Comparison of ENCODE assay signal across 3 cellular contexts in the genomic region with DNA sequence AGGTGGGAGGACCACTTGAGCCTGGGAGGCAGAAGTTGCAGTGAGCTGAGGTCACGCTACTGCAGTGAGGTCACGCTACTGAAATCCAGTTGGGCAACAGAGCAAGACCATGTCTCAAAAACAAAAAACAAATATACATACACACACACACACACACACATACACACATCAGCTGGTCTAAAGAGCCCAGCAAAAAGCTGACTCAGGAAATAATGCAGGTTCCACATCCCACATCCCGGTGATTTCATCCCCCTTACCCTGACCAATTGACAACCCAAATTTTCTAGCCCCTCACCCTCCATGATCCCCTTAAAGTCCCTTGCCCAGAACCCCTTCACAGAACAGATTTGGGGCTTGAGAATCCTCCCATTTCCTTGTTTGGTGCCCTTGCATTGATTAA.
A peak's percentile ranks its signal among the peaks of the same experiment; 100 is the strongest.
TF ChIP-seq lines count a peak whose summit lies in the region.

No MANE protein-coding gene starts in this region.

TF ChIP-seq in A549, 52 proteins besides CTCF, POLR2A, EP300 and RAD21:
- no peak for TF ChIP-seq TFCP2L1 (CRISPR knock-in tag; IDR thresholded peaks at IDR 0.05)
- TF ChIP-seq, protein P1, sequence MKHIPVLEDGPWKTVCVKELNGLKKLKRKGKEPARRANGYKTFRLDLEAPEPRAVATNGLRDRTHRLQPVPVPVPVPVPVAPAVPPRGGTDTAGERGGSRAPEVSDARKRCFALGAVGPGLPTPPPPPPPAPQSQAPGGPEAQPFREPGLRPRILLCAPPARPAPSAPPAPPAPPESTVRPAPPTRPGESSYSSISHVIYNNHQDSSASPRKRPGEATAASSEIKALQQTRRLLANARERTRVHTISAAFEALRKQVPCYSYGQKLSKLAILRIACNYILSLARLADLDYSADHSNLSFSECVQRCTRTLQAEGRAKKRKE (CRISPR knock-in tag; IDR thresholded peaks at IDR 0.05; ENCODE audit: low read depth): no peak
- peak; percentile 21 for TF ChIP-seq MAFK (IDR thresholded peaks at IDR 0.05; ENCODE audit: partially characterized antibody)

TF ChIP-seq in IMR-90, 13 proteins besides CTCF, POLR2A, EP300 and RAD21:
- TF ChIP-seq NFE2L2 (IDR thresholded peaks at IDR 0.05; ENCODE audit: low read depth, low read length) (no peak), MAFK (IDR thresholded peaks at IDR 0.05; ENCODE audit: low read depth, low read length) (peak; percentile 34; the same call in 1 of the 2 replicates), CEBPB (IDR thresholded peaks at IDR 0.05; ENCODE audit: low read depth, low read length) (no peak)
TF ChIP-seq in IMR-90: peak in this region for 1.

TF ChIP-seq in K562, 482 proteins besides CTCF, POLR2A, EP300 and RAD21:
- TF ChIP-seq MAFF (IDR thresholded peaks at IDR 0.05; ENCODE audit: low read length) (peak; percentile 36), SREBF1 (IDR thresholded peaks at IDR 0.05; ENCODE audit: borderline replicate concordance, low read depth, low read length) (no peak), ZNF134 (CRISPR knock-in tag; conservative IDR thresholded peaks at IDR 0.05) (no peak), ZNF76 (CRISPR knock-in tag; IDR thresholded peaks at IDR 0.05; ENCODE audit: borderline replicate concordance) (no peak), RCOR1 (IDR thresholded peaks at IDR 0.05; ENCODE audit: borderline replicate concordance in 1 of 2, low read depth in 2 of 2, low read length in 2 of 2) (no peak), ZEB2 (IDR thresholded peaks at IDR 0.05) (no peak), HMG20B (CRISPR knock-in tag; IDR thresholded peaks at IDR 0.05) (no peak), MAFG (tag; conservative IDR thresholded peaks at IDR 0.05) (peak; percentile 65), EZH2 (IDR thresholded peaks at IDR 0.05; ENCODE audit: borderline replicate concordance, low read depth, low read length) (no peak), C11orf30 (IDR thresholded peaks at IDR 0.05; ENCODE audit: low read depth) (peak; percentile 74), TCF7L2 (IDR thresholded peaks at IDR 0.05; ENCODE audit: low read depth, low read length) (no peak), FOXK2 (conservative IDR thresholded peaks at IDR 0.05 in 1 of 2, IDR thresholded peaks at IDR 0.05 in 1 of 2; ENCODE audit: low read depth in 2 of 2) (no peak), PHF20 (IDR thresholded peaks at IDR 0.05; ENCODE audit: partially characterized antibody) (no peak), CHD2 (IDR thresholded peaks at IDR 0.05; ENCODE audit: low read depth, low read length) (no peak), CBFB (CRISPR knock-in tag; IDR thresholded peaks at IDR 0.05) (no peak), HDAC8 (tag; IDR thresholded peaks at IDR 0.05) (no peak), SREBF2 (CRISPR knock-in tag; IDR thresholded peaks at IDR 0.05) (no peak), ETS2 (tag; IDR thresholded peaks at IDR 0.05; ENCODE audit: borderline replicate concordance, poor library complexity, severe bottlenecking) (no peak), TAF15 (IDR thresholded peaks at IDR 0.05; ENCODE audit: low read depth, low read length) (no peak), MAFK (IDR thresholded peaks at IDR 0.05; ENCODE audit: low read length) (0 out of 2 replicates have a peak, but pooled peaks have one; percentile 8), TARDBP (IDR thresholded peaks at IDR 0.05) (no peak), RBM15 (IDR thresholded peaks at IDR 0.05; ENCODE audit: insufficient read depth, low read length) (no peak), ZNF316 (IDR thresholded peaks at IDR 0.05) (peak; percentile 81)
- TF ChIP-seq, protein P2, sequence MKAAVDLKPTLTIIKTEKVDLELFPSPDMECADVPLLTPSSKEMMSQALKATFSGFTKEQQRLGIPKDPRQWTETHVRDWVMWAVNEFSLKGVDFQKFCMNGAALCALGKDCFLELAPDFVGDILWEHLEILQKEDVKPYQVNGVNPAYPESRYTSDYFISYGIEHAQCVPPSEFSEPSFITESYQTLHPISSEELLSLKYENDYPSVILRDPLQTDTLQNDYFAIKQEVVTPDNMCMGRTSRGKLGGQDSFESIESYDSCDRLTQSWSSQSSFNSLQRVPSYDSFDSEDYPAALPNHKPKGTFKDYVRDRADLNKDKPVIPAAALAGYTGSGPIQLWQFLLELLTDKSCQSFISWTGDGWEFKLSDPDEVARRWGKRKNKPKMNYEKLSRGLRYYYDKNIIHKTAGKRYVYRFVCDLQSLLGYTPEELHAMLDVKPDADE (conservative IDR thresholded peaks at IDR 0.05; ENCODE audit: control insufficient read depth, low read depth, low read length): no peak
- TF ChIP-seq, protein P3, sequence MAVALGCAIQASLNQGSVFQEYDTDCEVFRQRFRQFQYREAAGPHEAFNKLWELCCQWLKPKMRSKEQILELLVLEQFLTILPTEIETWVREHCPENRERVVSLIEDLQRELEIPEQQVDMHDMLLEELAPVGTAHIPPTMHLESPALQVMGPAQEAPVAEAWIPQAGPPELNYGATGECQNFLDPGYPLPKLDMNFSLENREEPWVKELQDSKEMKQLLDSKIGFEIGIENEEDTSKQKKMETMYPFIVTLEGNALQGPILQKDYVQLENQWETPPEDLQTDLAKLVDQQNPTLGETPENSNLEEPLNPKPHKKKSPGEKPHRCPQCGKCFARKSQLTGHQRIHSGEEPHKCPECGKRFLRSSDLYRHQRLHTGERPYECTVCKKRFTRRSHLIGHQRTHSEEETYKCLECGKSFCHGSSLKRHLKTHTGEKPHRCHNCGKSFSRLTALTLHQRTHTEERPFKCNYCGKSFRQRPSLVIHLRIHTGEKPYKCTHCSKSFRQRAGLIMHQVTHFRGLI (CRISPR knock-in tag; IDR thresholded peaks at IDR 0.05): no peak
- TF ChIP-seq, protein P4, sequence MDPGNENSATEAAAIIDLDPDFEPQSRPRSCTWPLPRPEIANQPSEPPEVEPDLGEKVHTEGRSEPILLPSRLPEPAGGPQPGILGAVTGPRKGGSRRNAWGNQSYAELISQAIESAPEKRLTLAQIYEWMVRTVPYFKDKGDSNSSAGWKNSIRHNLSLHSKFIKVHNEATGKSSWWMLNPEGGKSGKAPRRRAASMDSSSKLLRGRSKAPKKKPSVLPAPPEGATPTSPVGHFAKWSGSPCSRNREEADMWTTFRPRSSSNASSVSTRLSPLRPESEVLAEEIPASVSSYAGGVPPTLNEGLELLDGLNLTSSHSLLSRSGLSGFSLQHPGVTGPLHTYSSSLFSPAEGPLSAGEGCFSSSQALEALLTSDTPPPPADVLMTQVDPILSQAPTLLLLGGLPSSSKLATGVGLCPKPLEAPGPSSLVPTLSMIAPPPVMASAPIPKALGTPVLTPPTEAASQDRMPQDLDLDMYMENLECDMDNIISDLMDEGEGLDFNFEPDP (CRISPR knock-in tag; IDR thresholded peaks at IDR 0.05): no peak
- TF ChIP-seq, protein P5, sequence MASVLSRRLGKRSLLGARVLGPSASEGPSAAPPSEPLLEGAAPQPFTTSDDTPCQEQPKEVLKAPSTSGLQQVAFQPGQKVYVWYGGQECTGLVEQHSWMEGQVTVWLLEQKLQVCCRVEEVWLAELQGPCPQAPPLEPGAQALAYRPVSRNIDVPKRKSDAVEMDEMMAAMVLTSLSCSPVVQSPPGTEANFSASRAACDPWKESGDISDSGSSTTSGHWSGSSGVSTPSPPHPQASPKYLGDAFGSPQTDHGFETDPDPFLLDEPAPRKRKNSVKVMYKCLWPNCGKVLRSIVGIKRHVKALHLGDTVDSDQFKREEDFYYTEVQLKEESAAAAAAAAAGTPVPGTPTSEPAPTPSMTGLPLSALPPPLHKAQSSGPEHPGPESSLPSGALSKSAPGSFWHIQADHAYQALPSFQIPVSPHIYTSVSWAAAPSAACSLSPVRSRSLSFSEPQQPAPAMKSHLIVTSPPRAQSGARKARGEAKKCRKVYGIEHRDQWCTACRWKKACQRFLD (CRISPR knock-in tag; IDR thresholded peaks at IDR 0.05): no peak
- TF ChIP-seq, protein P6, sequence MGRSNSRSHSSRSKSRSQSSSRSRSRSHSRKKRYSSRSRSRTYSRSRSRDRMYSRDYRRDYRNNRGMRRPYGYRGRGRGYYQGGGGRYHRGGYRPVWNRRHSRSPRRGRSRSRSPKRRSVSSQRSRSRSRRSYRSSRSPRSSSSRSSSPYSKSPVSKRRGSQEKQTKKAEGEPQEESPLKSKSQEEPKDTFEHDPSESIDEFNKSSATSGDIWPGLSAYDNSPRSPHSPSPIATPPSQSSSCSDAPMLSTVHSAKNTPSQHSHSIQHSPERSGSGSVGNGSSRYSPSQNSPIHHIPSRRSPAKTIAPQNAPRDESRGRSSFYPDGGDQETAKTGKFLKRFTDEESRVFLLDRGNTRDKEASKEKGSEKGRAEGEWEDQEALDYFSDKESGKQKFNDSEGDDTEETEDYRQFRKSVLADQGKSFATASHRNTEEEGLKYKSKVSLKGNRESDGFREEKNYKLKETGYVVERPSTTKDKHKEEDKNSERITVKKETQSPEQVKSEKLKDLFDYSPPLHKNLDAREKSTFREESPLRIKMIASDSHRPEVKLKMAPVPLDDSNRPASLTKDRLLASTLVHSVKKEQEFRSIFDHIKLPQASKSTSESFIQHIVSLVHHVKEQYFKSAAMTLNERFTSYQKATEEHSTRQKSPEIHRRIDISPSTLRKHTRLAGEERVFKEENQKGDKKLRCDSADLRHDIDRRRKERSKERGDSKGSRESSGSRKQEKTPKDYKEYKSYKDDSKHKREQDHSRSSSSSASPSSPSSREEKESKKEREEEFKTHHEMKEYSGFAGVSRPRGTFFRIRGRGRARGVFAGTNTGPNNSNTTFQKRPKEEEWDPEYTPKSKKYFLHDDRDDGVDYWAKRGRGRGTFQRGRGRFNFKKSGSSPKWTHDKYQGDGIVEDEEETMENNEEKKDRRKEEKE (IDR thresholded peaks at IDR 0.05; ENCODE audit: borderline replicate concordance in 1 of 2, control insufficient read depth in 1 of 2, low read depth in 2 of 2, low read length in 1 of 2): no peak
- TF ChIP-seq, protein P7, sequence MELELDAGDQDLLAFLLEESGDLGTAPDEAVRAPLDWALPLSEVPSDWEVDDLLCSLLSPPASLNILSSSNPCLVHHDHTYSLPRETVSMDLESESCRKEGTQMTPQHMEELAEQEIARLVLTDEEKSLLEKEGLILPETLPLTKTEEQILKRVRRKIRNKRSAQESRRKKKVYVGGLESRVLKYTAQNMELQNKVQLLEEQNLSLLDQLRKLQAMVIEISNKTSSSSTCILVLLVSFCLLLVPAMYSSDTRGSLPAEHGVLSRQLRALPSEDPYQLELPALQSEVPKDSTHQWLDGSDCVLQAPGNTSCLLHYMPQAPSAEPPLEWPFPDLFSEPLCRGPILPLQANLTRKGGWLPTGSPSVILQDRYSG (tag; conservative IDR thresholded peaks at IDR 0.05; ENCODE audit: low read depth): no peak
- TF ChIP-seq, protein P8, sequence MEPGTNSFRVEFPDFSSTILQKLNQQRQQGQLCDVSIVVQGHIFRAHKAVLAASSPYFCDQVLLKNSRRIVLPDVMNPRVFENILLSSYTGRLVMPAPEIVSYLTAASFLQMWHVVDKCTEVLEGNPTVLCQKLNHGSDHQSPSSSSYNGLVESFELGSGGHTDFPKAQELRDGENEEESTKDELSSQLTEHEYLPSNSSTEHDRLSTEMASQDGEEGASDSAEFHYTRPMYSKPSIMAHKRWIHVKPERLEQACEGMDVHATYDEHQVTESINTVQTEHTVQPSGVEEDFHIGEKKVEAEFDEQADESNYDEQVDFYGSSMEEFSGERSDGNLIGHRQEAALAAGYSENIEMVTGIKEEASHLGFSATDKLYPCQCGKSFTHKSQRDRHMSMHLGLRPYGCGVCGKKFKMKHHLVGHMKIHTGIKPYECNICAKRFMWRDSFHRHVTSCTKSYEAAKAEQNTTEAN (CRISPR knock-in tag; IDR thresholded peaks at IDR 0.05): no peak
- TF ChIP-seq, protein P9, sequence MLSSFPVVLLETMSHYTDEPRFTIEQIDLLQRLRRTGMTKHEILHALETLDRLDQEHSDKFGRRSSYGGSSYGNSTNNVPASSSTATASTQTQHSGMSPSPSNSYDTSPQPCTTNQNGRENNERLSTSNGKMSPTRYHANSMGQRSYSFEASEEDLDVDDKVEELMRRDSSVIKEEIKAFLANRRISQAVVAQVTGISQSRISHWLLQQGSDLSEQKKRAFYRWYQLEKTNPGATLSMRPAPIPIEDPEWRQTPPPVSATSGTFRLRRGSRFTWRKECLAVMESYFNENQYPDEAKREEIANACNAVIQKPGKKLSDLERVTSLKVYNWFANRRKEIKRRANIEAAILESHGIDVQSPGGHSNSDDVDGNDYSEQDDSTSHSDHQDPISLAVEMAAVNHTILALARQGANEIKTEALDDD (IDR thresholded peaks at IDR 0.05): no peak
